ENCODE assay signal across 8 cellular contexts in genomic region chr1:228141871-228142615, GRCh38. TPM values are rescaled to one million over a fixed set of nuclear protein-coding genes. Genes with fewer than 3 reads are reported as not detected.
DNase-seq lines count a peak whose midpoint lies in the region; ATAC-seq lines count a peak whose summit lies in the region.

No MANE protein-coding gene starts in this region.

- H3K27ac Mint-ChIP-seq in activated CD8-positive, alpha-beta memory T cell treated with anti-CD3 and anti-CD28 coated beads, Interleukin-2, amount 10 ng/mL, durations not matched to agents 7 days and 5 days = peak overlapping the region; percentile 99

- H3K4me3 Mint-ChIP-seq in activated CD8-positive, alpha-beta memory T cell treated with anti-CD3 and anti-CD28 coated beads, Interleukin-2, amount 10 ng/mL, durations not matched to agents 7 days and 5 days = peak overlapping the region; percentile 98

- peaks cover 41% of the 10 kb centered on the region for H3K4me1 Mint-ChIP-seq in activated CD8-positive, alpha-beta memory T cell treated with anti-CD3 and anti-CD28 coated beads, Interleukin-2, amount 10 ng/mL, durations not matched to agents 7 days and 5 days

- peaks cover 21% of the 10 kb centered on the region for H3K36me3 Mint-ChIP-seq in activated CD8-positive, alpha-beta memory T cell treated with anti-CD3 and anti-CD28 coated beads, Interleukin-2, amount 10 ng/mL, durations not matched to agents 7 days and 5 days

- CTCF ChIA-PET in activated CD8-positive, alpha-beta memory T cell treated with anti-CD3 and anti-CD28 coated beads, Interleukin-2, amount 10 ng/mL, durations not matched to agents 7 days and 5 days (lab: Charles Lee) = interaction anchor here (0.8 to 3.5 kb wide), 3 partner anchors 11 to 143 kb away, joined by 3 to 27 read pairs (median 3); partner anchors contain the start of gene IBA57

- DNase-seq in activated CD4-positive, alpha-beta T cell treated with anti-CD3 and anti-CD28 coated beads, Interleukin-2, amount 50 U/mL, for 48 hours = peak; percentile 25 to 38
- DNase-seq in activated CD4-positive, alpha-beta T cell treated with anti-CD3 and anti-CD28 coated beads, Interleukin-2, amount 50 U/mL, for 4 hours = no peak
- peak; percentile 41 for DNase-seq in activated CD8-positive, alpha-beta memory T cell treated with anti-CD3 and anti-CD28 coated beads, Interleukin-2, amount 10 ng/mL, durations not matched to agents 7 days and 5 days
- DNase-seq in kidney tubule cell (ENCODE audit: low spot score) (peak; percentile 44), SHP77 treated with DMSO at 0.1 percent for 48 hours (lab: John Stamatoyannopoulos, UW) (no peak), putamen (ENCODE audit: low spot score) (no peak)

- peak overlapping the region; percentile 52 for H3K27ac ChIP-seq in temporal lobe (ENCODE audit: low read depth, low read length)

- ATAC-seq in activated CD8-positive, alpha-beta memory T cell treated with anti-CD3 and anti-CD28 coated beads, Interleukin-2, amount 10 ng/mL, durations not matched to agents 7 days and 5 days = no peak
- no peak for ATAC-seq in GM19463 (IDR thresholded peaks at IDR 0.05; ENCODE audit: unreplicated experiment)

- H3K9me3 Mint-ChIP-seq in activated CD8-positive, alpha-beta memory T cell treated with anti-CD3 and anti-CD28 coated beads, Interleukin-2, amount 10 ng/mL, durations not matched to agents 7 days and 5 days (ENCODE audit: low read depth) = no peaks in the 10 kb centered on the region

- H3K27me3 Mint-ChIP-seq in activated CD8-positive, alpha-beta memory T cell treated with anti-CD3 and anti-CD28 coated beads, Interleukin-2, amount 10 ng/mL, durations not matched to agents 7 days and 5 days = no peaks in the 10 kb centered on the region

RNA-seq across cellular contexts. Expression of gene GUK1, which starts 2.0 kb away (rescaled TPM):
- 100 to 1,000 TPM; 262 to 325 TPM for total RNA-seq in activated CD8-positive, alpha-beta memory T cell treated with anti-CD3 and anti-CD28 coated beads, Interleukin-2, amount 10 ng/mL, durations not matched to agents 7 days and 5 days
- 109 TPM for total RNA-seq in temporal lobe

RNA-seq across cellular contexts. Expression of gene GJC2, which starts 7.7 kb away (rescaled TPM):
- 1 to 10 TPM; 1.1 to 1.8 TPM for total RNA-seq in activated CD8-positive, alpha-beta memory T cell treated with anti-CD3 and anti-CD28 coated beads, Interleukin-2, amount 10 ng/mL, durations not matched to agents 7 days and 5 days
- total RNA-seq in temporal lobe = 0.74 TPM

RNA-seq across cellular contexts. Expression of gene IBA57, which starts 23.6 kb away (rescaled TPM):
- 1 to 10 TPM; 6.8 to 8.5 TPM for total RNA-seq in activated CD8-positive, alpha-beta memory T cell treated with anti-CD3 and anti-CD28 coated beads, Interleukin-2, amount 10 ng/mL, durations not matched to agents 7 days and 5 days
- 4.2 TPM for total RNA-seq in temporal lobe

RNA-seq across cellular contexts. Expression of gene MRPL55, which starts 32.9 kb away (rescaled TPM):
- total RNA-seq in activated CD8-positive, alpha-beta memory T cell treated with anti-CD3 and anti-CD28 coated beads, Interleukin-2, amount 10 ng/mL, durations not matched to agents 7 days and 5 days = 10 to 100 TPM; 51.9 to 56.4 TPM
- 66.4 TPM for total RNA-seq in temporal lobe

RNA-seq across cellular contexts. Expression of gene C1orf35, which starts 38.9 kb away (rescaled TPM):
- 10 to 100 TPM; 24.1 to 27.0 TPM for total RNA-seq in activated CD8-positive, alpha-beta memory T cell treated with anti-CD3 and anti-CD28 coated beads, Interleukin-2, amount 10 ng/mL, durations not matched to agents 7 days and 5 days
- 5.4 TPM for total RNA-seq in temporal lobe

Comparison
In these comparisons a context has a peak if more than half of its experiments do, and no peak if none do; other contexts are left out.
1. DNase-seq: peak in activated CD4-positive, alpha-beta T cell treated with anti-CD3 and anti-CD28 coated beads, Interleukin-2, amount 50 U/mL, for 48 hours (2 of 2), activated CD8-positive, alpha-beta memory T cell treated with anti-CD3 and anti-CD28 coated beads, Interleukin-2, amount 10 ng/mL, durations not matched to agents 7 days and 5 days (single experiment) and kidney tubule cell (single experiment); none in activated CD4-positive, alpha-beta T cell treated with anti-CD3 and anti-CD28 coated beads, Interleukin-2, amount 50 U/mL, for 4 hours (0 of 2), SHP77 treated with DMSO at 0.1 percent for 48 hours (single experiment) and putamen (single experiment).